Comparison of ENCODE assay signal across 9 cellular contexts in the genomic region with DNA sequence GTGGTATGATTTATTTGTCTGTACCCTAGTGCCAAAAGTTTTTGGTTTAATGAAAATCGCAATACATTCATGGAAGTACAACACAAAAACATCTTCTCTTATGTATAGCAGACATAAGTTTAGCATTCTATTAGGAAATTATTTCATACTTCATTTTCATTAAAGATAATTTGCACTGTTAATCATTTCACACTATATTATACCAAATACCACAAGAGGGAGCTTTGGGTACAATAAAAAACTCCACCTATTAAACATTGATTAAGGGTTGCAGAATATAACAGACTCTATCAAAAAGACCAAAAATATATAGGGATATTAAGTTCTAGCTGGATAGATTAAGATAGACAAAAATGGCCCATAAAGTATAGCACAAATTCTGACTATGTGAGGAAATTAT.
A peak's percentile ranks its signal among the peaks of the same experiment; 100 is the strongest.
DNase-seq lines count a peak whose midpoint lies in the region; ATAC-seq, FAIRE-seq and TF ChIP-seq lines count a peak whose summit lies in the region.
"Had no signal": no experiment of that assay in that cellular context is flagged by ENCODE, and none has a peak within 500 bp of the region (broad histone marks: within the 10 kb centered on the region; RNA-seq: fewer than 3 reads in every experiment).

No MANE protein-coding gene starts in this region.

- BruUV-seq in K562 (replicated peaks; lab: Mats Ljungman, UMichigan) = no TSS peak

- ATAC-seq in K562 = no peak
- peak; percentile 59 to 77 (median 68) for ATAC-seq in right lobe of liver
- ATAC-seq in GM21360 (IDR thresholded peaks at IDR 0.05; ENCODE audit: unreplicated experiment) = no peak
- ATAC-seq: activated T-helper 17 cell treated with anti-CD3 and anti-CD28 coated beads, Interleukin-2, amount 50 U/mL, for 72 hours had no signal

- WGBS in K562 (ENCODE audit: insufficient coverage, low coverage, missing lambda C conversion rate) = 0% methylated on average over 1 of the region's 1 CpG
- WGBS in right lobe of liver (ENCODE audit: insufficient coverage, low coverage, low lambda C conversion rate, missing lambda C conversion rate) = 21% methylated on average over 1 of the region's 1 CpG

- DNase-seq in AG09319 (ENCODE audit: extremely low read depth, low read depth) (no peak), HL-60 (ENCODE audit: low read depth in 1 of 2, low spot score in 1 of 2) (no peak), K562 (ENCODE audit: extremely low read depth in 1 of 4, low spot score in 3 of 4) (no peak), right lobe of liver (no peak), hypothalamus (lab: John Stamatoyannopoulos, UW) (no peak)
- no peak for DNase-seq in central memory CD4-positive, alpha-beta T cell
- no peak for DNase-seq in activated effector memory CD4-positive, alpha-beta T cell treated with Interleukin-2 at 50 U/mL for 16 hours

- H3K9ac ChIP-seq in K562 (ENCODE audit: insufficient read depth in 1 of 2, low read depth in 2 of 2, low read length in 2 of 2) = no peak overlapping the region

- TF ChIP-seq CTCF in AG09319 (IDR thresholded peaks at IDR 0.05; ENCODE audit: low read depth, low read length) = peak; percentile 34
- peak; percentile 1 for TF ChIP-seq CTCF in HL-60 (IDR thresholded peaks at IDR 0.05; ENCODE audit: insufficient read depth, low read length)
- peak in 2 of 3 experiments; percentile 8 to 57; a peak in 3 of 6 replicates for TF ChIP-seq CTCF in K562 (IDR thresholded peaks at IDR 0.05 in 2 of 3, conservative IDR thresholded peaks at IDR 0.05 in 1 of 3; ENCODE audit: insufficient read depth in 2 of 3, low read depth in 1 of 3, low read length in 3 of 3)
- peak; percentile 54 to 64 (median 58) for TF ChIP-seq CTCF in right lobe of liver (IDR thresholded peaks at IDR 0.05)

- POLR2A ChIA-PET in K562 (lab: Yijun Ruan, JAX) = no interaction called here

- H3K9me3 ChIP-seq in K562 (replicated peaks; ENCODE audit: control insufficient read depth, insufficient read depth, low read depth, low read length) (no peaks in the 10 kb centered on the region), right lobe of liver (no peaks in the 10 kb centered on the region)

- peaks cover 8% of the 10 kb centered on the region; the same call in 1 of the 3 replicates for H3K36me3 ChIP-seq in K562 (ENCODE audit: control insufficient read depth, insufficient read depth, low read length)
- H3K36me3 ChIP-seq in right lobe of liver = no peaks in the 10 kb centered on the region

- CTCF ChIA-PET in K562 (lab: Yijun Ruan, JAX; ENCODE audit: low intra/inter-chr PET ratio) = interaction anchor here (1.0 to 2.8 kb wide), 2 partner anchors 178 to 348 kb away, joined by 3 to 23 read pairs; no protein-coding TSS in a partner anchor

- no peak for TF ChIP-seq EP300 in K562 (IDR thresholded peaks at IDR 0.05; ENCODE audit: low read length)

- H3K4me3 ChIP-seq in HL-60 (replicated peaks; ENCODE audit: insufficient read depth, low read length) (no peak overlapping the region), K562 (no peak overlapping the region), right lobe of liver (no peak overlapping the region)

- in situ Hi-C loops in K562 (cut with MboI) = loop anchor here (25.0 kb wide), 1 partner anchor 178 kb away; no protein-coding TSS in a partner anchor

- H3K9me1 ChIP-seq in K562 (ENCODE audit: control insufficient read depth, insufficient read depth, low read length) = no peaks in the 10 kb centered on the region

- peaks cover 8% of the 10 kb centered on the region for H3K79me2 ChIP-seq in K562 (ENCODE audit: control insufficient read depth, insufficient read depth, low read length)

- H4K20me1 ChIP-seq in K562 (replicated peaks; ENCODE audit: control insufficient read depth, insufficient read depth, low read length) = no peaks in the 10 kb centered on the region

- FAIRE-seq in K562 (lab: Jason Lieb, UNC) = no peak

- intact Hi-C loops in K562 (cut with micrococcal nuclease) (loop anchor here (1.0 to 10.0 kb wide), 3 partner anchors 88 to 178 kb away; a partner anchor contains a TSS), right lobe of liver (cut with DNase I) (loop anchor here (5.0 to 10.0 kb wide), 2 partner anchors 170 to 178 kb away; no protein-coding TSS in a partner anchor)

- H3K27ac ChIP-seq in HL-60 (replicated peaks) (no peak overlapping the region), K562 (ENCODE audit: extremely low read depth, low read depth, low read length) (no peak overlapping the region), right lobe of liver (no peak overlapping the region)

- H3K4me1 ChIP-seq in K562 (replicated peaks in 1 of 2; ENCODE audit: control insufficient read depth in 2 of 2, insufficient read depth in 2 of 2, low read length in 2 of 2) = no peaks in the 10 kb centered on the region; a peak in 1 of 5 replicates
- peaks cover 0 to 4% (median 0%) of the 10 kb centered on the region in 4 donors for H3K4me1 ChIP-seq in right lobe of liver

- H3K4me2 ChIP-seq in K562 (ENCODE audit: insufficient read depth, low read length) = no peak overlapping the region

- TF ChIP-seq POLR2A in K562 (conservative IDR thresholded peaks at IDR 0.05) (no peak), right lobe of liver (IDR thresholded peaks at IDR 0.05) (no peak)

- H3K27me3 ChIP-seq in HL-60 (ENCODE audit: insufficient read depth, poor library complexity, severe bottlenecking) (no peaks in the 10 kb centered on the region), K562 (ENCODE audit: control insufficient read depth in 2 of 2, insufficient read depth in 2 of 2, low read length in 2 of 2) (no peaks in the 10 kb centered on the region), right lobe of liver (no peaks in the 10 kb centered on the region)

- H2AFZ ChIP-seq in K562 (ENCODE audit: low read depth, low read length) = no peak overlapping the region

- TF ChIP-seq RAD21 in K562 (CRISPR knock-in tag; conservative IDR thresholded peaks at IDR 0.05 in 1 of 2, IDR thresholded peaks at IDR 0.05 in 1 of 2) = peak; percentile 64 to 75

TF ChIP-seq in K562, 482 proteins besides CTCF, POLR2A, EP300 and RAD21 (continues in another document):
- TF ChIP-seq, protein P1, sequence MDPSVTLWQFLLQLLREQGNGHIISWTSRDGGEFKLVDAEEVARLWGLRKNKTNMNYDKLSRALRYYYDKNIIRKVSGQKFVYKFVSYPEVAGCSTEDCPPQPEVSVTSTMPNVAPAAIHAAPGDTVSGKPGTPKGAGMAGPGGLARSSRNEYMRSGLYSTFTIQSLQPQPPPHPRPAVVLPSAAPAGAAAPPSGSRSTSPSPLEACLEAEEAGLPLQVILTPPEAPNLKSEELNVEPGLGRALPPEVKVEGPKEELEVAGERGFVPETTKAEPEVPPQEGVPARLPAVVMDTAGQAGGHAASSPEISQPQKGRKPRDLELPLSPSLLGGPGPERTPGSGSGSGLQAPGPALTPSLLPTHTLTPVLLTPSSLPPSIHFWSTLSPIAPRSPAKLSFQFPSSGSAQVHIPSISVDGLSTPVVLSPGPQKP (CRISPR knock-in tag; IDR thresholded peaks at IDR 0.05) = no peak
- no peak for TF ChIP-seq CREBBP (IDR thresholded peaks at IDR 0.05; ENCODE audit: low read depth, low read length)
- TF ChIP-seq MIER1 (IDR thresholded peaks at IDR 0.05; ENCODE audit: low read depth) = no peak
- TF ChIP-seq ETV1 (tag; conservative IDR thresholded peaks at IDR 0.05; ENCODE audit: low read depth) = no peak
- 0 out of 2 replicates have a peak, but pooled peaks have one; percentile 17 for TF ChIP-seq EP400 (IDR thresholded peaks at IDR 0.05)
- no peak for TF ChIP-seq RNF2 (IDR thresholded peaks at IDR 0.05)
- TF ChIP-seq, protein P2, sequence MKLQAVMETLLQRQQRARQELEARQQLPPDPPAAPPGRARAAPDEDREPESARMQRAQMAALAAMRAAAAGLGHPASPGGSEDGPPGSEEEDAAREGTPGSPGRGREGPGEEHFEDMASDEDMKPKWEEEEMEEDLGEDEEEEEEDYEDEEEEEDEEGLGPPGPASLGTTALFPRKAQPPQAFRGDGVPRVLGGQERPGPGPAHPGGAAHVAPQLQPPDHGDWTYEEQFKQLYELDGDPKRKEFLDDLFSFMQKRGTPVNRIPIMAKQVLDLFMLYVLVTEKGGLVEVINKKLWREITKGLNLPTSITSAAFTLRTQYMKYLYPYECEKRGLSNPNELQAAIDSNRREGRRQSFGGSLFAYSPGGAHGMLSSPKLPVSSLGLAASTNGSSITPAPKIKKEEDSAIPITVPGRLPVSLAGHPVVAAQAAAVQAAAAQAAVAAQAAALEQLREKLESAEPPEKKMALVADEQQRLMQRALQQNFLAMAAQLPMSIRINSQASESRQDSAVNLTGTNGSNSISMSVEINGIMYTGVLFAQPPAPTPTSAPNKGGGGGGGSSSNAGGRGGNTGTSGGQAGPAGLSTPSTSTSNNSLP (IDR thresholded peaks at IDR 0.05; ENCODE audit: borderline replicate concordance, low read depth, low read length) = peak; percentile 89; the same call in 1 of the 2 replicates
- TF ChIP-seq HDAC2 (IDR thresholded peaks at IDR 0.05) = no peak
- no peak for TF ChIP-seq TAF7 (tag; IDR thresholded peaks at IDR 0.05)
- no peak for TF ChIP-seq HDAC3 (IDR thresholded peaks at IDR 0.05; ENCODE audit: borderline replicate concordance, partially characterized antibody)
- TF ChIP-seq NCOA1 (IDR thresholded peaks at IDR 0.05; ENCODE audit: low read depth) = no peak
- TF ChIP-seq, protein P3, sequence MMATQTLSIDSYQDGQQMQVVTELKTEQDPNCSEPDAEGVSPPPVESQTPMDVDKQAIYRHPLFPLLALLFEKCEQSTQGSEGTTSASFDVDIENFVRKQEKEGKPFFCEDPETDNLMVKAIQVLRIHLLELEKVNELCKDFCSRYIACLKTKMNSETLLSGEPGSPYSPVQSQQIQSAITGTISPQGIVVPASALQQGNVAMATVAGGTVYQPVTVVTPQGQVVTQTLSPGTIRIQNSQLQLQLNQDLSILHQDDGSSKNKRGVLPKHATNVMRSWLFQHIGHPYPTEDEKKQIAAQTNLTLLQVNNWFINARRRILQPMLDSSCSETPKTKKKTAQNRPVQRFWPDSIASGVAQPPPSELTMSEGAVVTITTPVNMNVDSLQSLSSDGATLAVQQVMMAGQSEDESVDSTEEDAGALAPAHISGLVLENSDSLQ (IDR thresholded peaks at IDR 0.05) = no peak
- TF ChIP-seq BMI1 (IDR thresholded peaks at IDR 0.05; ENCODE audit: low read length) = no peak
- TF ChIP-seq BDP1 (IDR thresholded peaks at IDR 0.05; ENCODE audit: insufficient read depth, insufficient read length) = no peak
- peak; percentile 58 for TF ChIP-seq DACH1 (IDR thresholded peaks at IDR 0.05; ENCODE audit: partially characterized antibody)

Comparison
In these comparisons a context has a peak if more than half of its experiments do, and no peak if none do; other contexts are left out.
1. CTCF ChIP-seq: peak in every context shown above with its lines; median percentile 58 in right lobe of liver; 34 in AG09319; 32 in K562; 1 in HL-60.
2. ATAC-seq: peak in right lobe of liver (4 of 4); none in K562 (single experiment) and GM21360 (single experiment).